ENCODE assay signal across 9 cellular contexts in the genomic region with DNA sequence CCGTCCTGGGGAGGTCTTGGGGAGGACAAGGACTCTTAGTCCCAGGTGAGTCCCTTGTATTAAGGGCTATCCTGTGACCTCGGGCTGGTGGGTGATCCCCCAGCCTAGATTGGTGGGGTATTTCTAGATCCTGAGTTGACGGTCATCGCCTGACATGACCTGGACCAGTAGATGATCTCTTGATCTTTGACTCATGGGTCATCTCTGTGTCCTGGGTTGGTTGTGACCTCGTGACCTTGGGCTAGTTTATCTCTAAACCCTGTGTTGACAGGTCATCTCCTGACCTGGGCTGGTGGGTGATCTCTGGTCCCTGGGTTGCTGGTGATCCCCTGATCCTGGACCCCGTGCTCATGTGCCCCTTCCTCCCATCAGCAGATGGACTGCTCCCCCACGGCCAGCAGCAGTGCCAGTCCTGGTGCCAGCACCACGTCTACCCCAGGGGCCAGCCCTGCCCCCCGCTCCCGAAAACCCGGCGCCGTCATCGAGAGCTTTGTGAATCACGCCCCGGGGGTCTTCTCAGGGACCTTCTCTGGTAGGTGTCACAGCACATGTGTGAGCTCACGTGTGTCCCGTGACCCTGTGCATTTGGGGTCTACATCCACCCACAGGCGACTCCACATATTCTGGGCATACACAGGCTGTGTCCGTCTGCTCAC. TPM values are rescaled to one million over a fixed set of nuclear protein-coding genes. Genes with fewer than 3 reads are reported as not detected.
DNase-seq lines count a peak whose midpoint lies in the region; ATAC-seq, FAIRE-seq and TF ChIP-seq lines count a peak whose summit lies in the region.
"Had no signal": no experiment of that assay in that cellular context is flagged by ENCODE, and none has a peak within 500 bp of the region (broad histone marks: within the 10 kb centered on the region; RNA-seq: fewer than 3 reads in every experiment).

No MANE protein-coding gene starts in this region.

- in situ Hi-C loops in gastrocnemius medialis (cut with MboI; ENCODE audit: low sequenced_read_pairs in 4 of 4), result no loop called here

- H3K4me3 Mint-ChIP-seq in activated CD4-positive, alpha-beta memory T cell treated with anti-CD3 and anti-CD28 coated beads for 36 hours, result no peak overlapping the region

- CTCF ChIA-PET in activated CD4-positive, alpha-beta memory T cell treated with anti-CD3 and anti-CD28 coated beads for 36 hours (lab: Charles Lee), result interaction anchor here (3.5 to 17.9 kb wide), 2 partner anchors 11 to 12 kb away, joined by 19 to 649 read pairs; a partner anchor contains a TSS

- 80% methylated on average over 20 of the region's 20 CpGs for WGBS in right cardiac atrium

- TF ChIP-seq CTCF in gastrocnemius medialis (IDR thresholded peaks at IDR 0.05 in 4 of 5, conservative IDR thresholded peaks at IDR 0.05 in 1 of 5), result no peak

- TF ChIP-seq POLR2A in GM12891 (IDR thresholded peaks at IDR 0.05; ENCODE audit: low read depth, low read length), result no peak
- TF ChIP-seq POLR2A in gastrocnemius medialis (IDR thresholded peaks at IDR 0.05), result no peak

- ATAC-seq in right cardiac atrium (no peak), gastrocnemius medialis (no peak), GM21619 (IDR thresholded peaks at IDR 0.05; ENCODE audit: unreplicated experiment) (no peak)

- H3K27ac Mint-ChIP-seq in activated CD4-positive, alpha-beta memory T cell treated with anti-CD3 and anti-CD28 coated beads for 36 hours, result peak overlapping the region; percentile 67

- POLR2A ChIA-PET in activated CD4-positive, alpha-beta memory T cell treated with anti-CD3 and anti-CD28 coated beads for 36 hours (lab: Charles Lee), result interaction anchor here (1.6 kb wide), 1 partner anchor 14 kb away, joined by 5 read pairs; a partner anchor contains a TSS

- H3K27ac ChIP-seq in right cardiac atrium (ENCODE audit: low read length) (peak overlapping the region; percentile 98), gastrocnemius medialis (peak overlapping the region; percentile 94 to 99 (median 96))

- peaks cover 55% of the 10 kb centered on the region for H3K36me3 Mint-ChIP-seq in activated CD4-positive, alpha-beta memory T cell treated with anti-CD3 and anti-CD28 coated beads for 36 hours

- H3K27me3 Mint-ChIP-seq in activated CD4-positive, alpha-beta memory T cell treated with anti-CD3 and anti-CD28 coated beads for 36 hours, result no peaks in the 10 kb centered on the region

- peaks cover 36% of the 10 kb centered on the region for H3K4me1 Mint-ChIP-seq in activated CD4-positive, alpha-beta memory T cell treated with anti-CD3 and anti-CD28 coated beads for 36 hours (ENCODE audit: low read depth)

- peak; percentile 28 for FAIRE-seq in GM12891 (lab: Jason Lieb, UNC)
- FAIRE-seq in urothelium cell line (lab: Jason Lieb, UNC), result no peak

- H3K9me3 Mint-ChIP-seq in activated CD4-positive, alpha-beta memory T cell treated with anti-CD3 and anti-CD28 coated beads for 36 hours, result no peaks in the 10 kb centered on the region

- DNase-seq in GM12891 (ENCODE audit: insufficient read length, low spot score) (no peak), right cardiac atrium (no peak), gastrocnemius medialis (no peak), urothelium cell line (ENCODE audit: low spot score) (no peak), LoVo (ENCODE audit: low spot score) (no peak), NCI-H2227 treated with DMSO at 0.1 percent for 48 hours (lab: John Stamatoyannopoulos, UW) (no peak)
- no peak for DNase-seq in activated CD4-positive, alpha-beta memory T cell treated with anti-CD3 and anti-CD28 coated beads for 36 hours
- DNase-seq: effector CD8-positive, alpha-beta T cell had no signal

- H3K4me3 ChIP-seq in right cardiac atrium (ENCODE audit: low read length) (no peak overlapping the region), gastrocnemius medialis (peak overlapping the region in 1 of 4 donors; percentile 85)

- peaks cover 0 to 52% of the 10 kb centered on the region in 2 donors for H3K36me3 ChIP-seq in gastrocnemius medialis

- H3K4me1 ChIP-seq in right cardiac atrium (ENCODE audit: control insufficient read depth, insufficient read depth, low read length), result peaks cover 13% of the 10 kb centered on the region
- peaks cover 46 to 59% of the 10 kb centered on the region in 2 donors for H3K4me1 ChIP-seq in gastrocnemius medialis

- intact Hi-C loops in activated CD4-positive, alpha-beta memory T cell treated with anti-CD3 and anti-CD28 coated beads for 36 hours (cut with micrococcal nuclease), result no loop called here
- intact Hi-C loops in right cardiac atrium (cut with DNase I) (no loop called here), gastrocnemius medialis (cut with DNase I; ENCODE audit: low total_unique reads) (no loop called here)

- H3K9me3 ChIP-seq in right cardiac atrium (ENCODE audit: control insufficient read depth, low read length) (no peaks in the 10 kb centered on the region), gastrocnemius medialis (no peaks in the 10 kb centered on the region)

- H3K27me3 ChIP-seq in right cardiac atrium (ENCODE audit: control insufficient read depth, insufficient read depth) (no peaks in the 10 kb centered on the region), gastrocnemius medialis (no peaks in the 10 kb centered on the region)

TF ChIP-seq in GM12891, 5 proteins besides CTCF, POLR2A, EP300 and RAD21:
- no peak for TF ChIP-seq POU2F2 (IDR thresholded peaks at IDR 0.05; ENCODE audit: low read depth, low read length)
- TF ChIP-seq SPI1 (IDR thresholded peaks at IDR 0.05; ENCODE audit: low read depth, low read length), result no peak
- no peak for TF ChIP-seq TAF1 (IDR thresholded peaks at IDR 0.05; ENCODE audit: low read depth, low read length)

RNA-seq across cellular contexts. Expression of a gene that starts 6.3 kb away (rescaled TPM):
- polyA plus RNA-seq in GM12891 (2012; ENCODE audit: low read depth, missing spikeins), result 16.2 TPM
- 10 to 100 TPM; 54.1 to 54.6 TPM for total RNA-seq in activated CD4-positive, alpha-beta memory T cell treated with anti-CD3 and anti-CD28 coated beads for 36 hours
- total RNA-seq in right cardiac atrium (100 to 1,000 TPM in 1 of 4 donors, 10 to 100 TPM in 3; 50.2 to 123 (median 62.4) TPM), gastrocnemius medialis (100 to 1,000 TPM in 2 of 4 donors, 10 to 100 TPM in 2; 34.9 to 117 (median 86.3) TPM)
- polyA plus RNA-seq in right cardiac atrium, result 45.6 TPM

RNA-seq across cellular contexts. Expression of a gene that starts 13.1 kb away (rescaled TPM):
- 209 TPM for polyA plus RNA-seq in GM12891 (2012; ENCODE audit: low read depth, missing spikeins)
- total RNA-seq in activated CD4-positive, alpha-beta memory T cell treated with anti-CD3 and anti-CD28 coated beads for 36 hours, result 100 to 1,000 TPM; 178 to 192 TPM
- 100 to 1,000 TPM; 490 to 706 (median 622) TPM for total RNA-seq in right cardiac atrium
- polyA plus RNA-seq in right cardiac atrium, result 660 TPM
- 100 to 1,000 TPM; 189 to 442 (median 273) TPM for total RNA-seq in gastrocnemius medialis

RNA-seq across cellular contexts. Expression of a gene that starts 14.5 kb away (rescaled TPM):
- 297 TPM for polyA plus RNA-seq in GM12891 (2012; ENCODE audit: low read depth, missing spikeins)
- total RNA-seq in activated CD4-positive, alpha-beta memory T cell treated with anti-CD3 and anti-CD28 coated beads for 36 hours, result 100 to 1,000 TPM; 171 to 173 TPM
- total RNA-seq in right cardiac atrium (100 to 1,000 TPM; 288 to 417 (median 333) TPM), gastrocnemius medialis (100 to 1,000 TPM; 274 to 578 (median 418) TPM)
- polyA plus RNA-seq in right cardiac atrium, result 370 TPM

RNA-seq across cellular contexts. Expression of a gene that starts 16.9 kb away (rescaled TPM):
- polyA plus RNA-seq in GM12891 (2012; ENCODE audit: low read depth, missing spikeins), result 1.5 TPM
- total RNA-seq in activated CD4-positive, alpha-beta memory T cell treated with anti-CD3 and anti-CD28 coated beads for 36 hours, result 1 to 10 TPM; 1.3 to 2.1 TPM
- 1 to 10 TPM in 3 of 4 donors, under 1 TPM in 1; 0.89 to 2.2 (median 1.5) TPM for total RNA-seq in right cardiac atrium
- 0.97 TPM for polyA plus RNA-seq in right cardiac atrium
- total RNA-seq in gastrocnemius medialis, result 1 to 10 TPM in 1 of 4 donors, under 1 TPM in 3; 0.10 to 1.3 (median 0.53) TPM

RNA-seq across cellular contexts. Expression of a gene that starts 20.7 kb away (rescaled TPM):
- 47.7 TPM for polyA plus RNA-seq in GM12891 (2012; ENCODE audit: low read depth, missing spikeins)
- total RNA-seq in activated CD4-positive, alpha-beta memory T cell treated with anti-CD3 and anti-CD28 coated beads for 36 hours, result 10 to 100 TPM; 74.8 to 76.1 TPM
- total RNA-seq in right cardiac atrium (10 to 100 TPM; 15.9 to 18.1 (median 17.0) TPM), gastrocnemius medialis (10 to 100 TPM; 18.7 to 36.7 (median 28.7) TPM)
- 25.3 TPM for polyA plus RNA-seq in right cardiac atrium
